Comparison of ENCODE assay signal across 27 cellular contexts in genomic region chr7:36343548-36343947, GRCh38.
"Had no signal": no experiment of that assay in that cellular context is flagged by ENCODE, and none has a peak within 500 bp of the region (broad histone marks: within the 10 kb centered on the region; RNA-seq: fewer than 3 reads in every experiment).

No MANE protein-coding gene starts in this region.

- H3K4me3 Mint-ChIP-seq: dendritic cell treated with granulocyte-macrophage colony-stimulating factor and Interleukin-4, amounts not matched to agents 40 ng/mL and 50 ng/mL, for 4 days; effector memory CD8-positive, alpha-beta T cell; endodermal cell; mesothelial cell of epicardium; naive B cell had no signal

- FAIRE-seq: endometrium, keratinocyte had no signal

- DNase-seq: colonic mucosa; cortex of kidney; effector CD8-positive, alpha-beta T cell; effector memory CD8-positive, alpha-beta T cell; endodermal cell; erythroblast; esophagus squamous epithelium; foreskin fibroblast; foreskin melanocyte; gastrocnemius medialis; glutamatergic neuron; head of caudate nucleus; heart right ventricle; hippocampal formation; left cardiac atrium; left lung; left ventricle myocardium superior; lower lobe of right lung; mesenchymal stem cell; mucosa of descending colon; naive B cell had no signal

- H3K27ac ChIP-seq: colonic mucosa, epithelial cell of prostate, esophagus squamous epithelium, gastrocnemius medialis, heart right ventricle, left lung, lower lobe of right lung had no signal

- H3K27me3 ChIP-seq: colonic mucosa, esophagus squamous epithelium, gastrocnemius medialis, heart right ventricle, left lung had no signal

- H3K4me1 ChIP-seq: colonic mucosa, gastrocnemius medialis, heart right ventricle, left lung, lower lobe of right lung had no signal

- H3K36me3 ChIP-seq: colonic mucosa, esophagus squamous epithelium, gastrocnemius medialis, heart right ventricle, left lung, lower lobe of right lung had no signal

- H3K36me3 Mint-ChIP-seq: naive B cell had no signal

- H3K4me1 Mint-ChIP-seq: naive B cell had no signal

- H3K4me3 ChIP-seq: colonic mucosa, esophagus squamous epithelium, gastrocnemius medialis, heart right ventricle, left lung, lower lobe of right lung, mucosa of descending colon had no signal

- H3K9me3 Mint-ChIP-seq: dendritic cell treated with granulocyte-macrophage colony-stimulating factor and Interleukin-4, amounts not matched to agents 40 ng/mL and 50 ng/mL, for 4 days; effector memory CD8-positive, alpha-beta T cell had no signal

- H3K9me3 ChIP-seq: colonic mucosa, esophagus squamous epithelium, gastrocnemius medialis, left lung, lower lobe of right lung, mucosa of descending colon had no signal

- H3K27ac Mint-ChIP-seq: dendritic cell treated with granulocyte-macrophage colony-stimulating factor and Interleukin-4, amounts not matched to agents 40 ng/mL and 50 ng/mL, for 4 days; effector memory CD8-positive, alpha-beta T cell; endodermal cell; mesothelial cell of epicardium had no signal

- ATAC-seq: effector memory CD8-positive, alpha-beta T cell; esophagus mucosa; gastrocnemius medialis; heart right ventricle; left cardiac atrium; left lung; left ventricle myocardium superior; lower lobe of right lung; mucosa of descending colon had no signal

- H3K27me3 Mint-ChIP-seq: dendritic cell treated with granulocyte-macrophage colony-stimulating factor and Interleukin-4, amounts not matched to agents 40 ng/mL and 50 ng/mL, for 4 days; naive B cell had no signal
